In genomic region chr4:73727685-73728084, GRCh38 we compare ENCODE assay signal across 1 cellular context.
TF ChIP-seq lines count a peak whose summit lies in the region.

No MANE protein-coding gene starts in this region.

TF ChIP-seq in K562, 482 proteins besides CTCF, POLR2A, EP300 and RAD21 (continued from another document):
- TF ChIP-seq HNRNPH1 (optimal IDR thresholded peaks at IDR 0.05; ENCODE audit: low read depth, low read length) = no peak
- TF ChIP-seq KDM4B (IDR thresholded peaks at IDR 0.05; ENCODE audit: borderline replicate concordance in 2 of 2, low read depth in 1 of 2) = no peak
- TF ChIP-seq CBX2 (IDR thresholded peaks at IDR 0.05; ENCODE audit: insufficient read depth, low read length, poor library complexity, severe bottlenecking) = no peak
- TF ChIP-seq MCM5 (IDR thresholded peaks at IDR 0.05; ENCODE audit: low read depth) = no peak
- no peak for TF ChIP-seq ZNF668 (CRISPR knock-in tag; IDR thresholded peaks at IDR 0.05)
- TF ChIP-seq FOS (IDR thresholded peaks at IDR 0.05; ENCODE audit: extremely low read depth, insufficient read length) = no peak
